ENCODE assay signal across 1 cellular context in the genomic region with DNA sequence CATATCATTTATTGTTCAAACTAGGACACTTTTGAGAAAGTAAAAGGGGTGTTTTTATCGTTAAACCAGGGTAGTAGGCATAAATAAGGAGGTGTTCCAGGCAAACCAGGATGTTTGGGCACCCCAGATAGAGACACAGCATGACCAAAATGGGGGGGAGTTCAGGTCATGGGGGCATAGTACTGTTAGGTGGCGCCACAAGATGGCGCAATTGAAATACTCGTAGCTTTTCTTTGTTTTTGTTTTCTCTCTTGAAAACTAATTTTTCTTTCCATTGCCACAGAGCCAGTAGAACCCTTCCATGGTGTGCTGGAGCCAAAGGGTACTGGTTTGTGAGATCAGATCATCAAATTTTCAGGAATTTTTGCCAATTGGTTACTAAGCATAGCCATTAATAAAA.
TF ChIP-seq lines count a peak whose summit lies in the region.

No MANE protein-coding gene starts in this region.

TF ChIP-seq in GM23338, 12 proteins besides CTCF, POLR2A, EP300 and RAD21 (continued from another document):
- TF ChIP-seq, protein P1, sequence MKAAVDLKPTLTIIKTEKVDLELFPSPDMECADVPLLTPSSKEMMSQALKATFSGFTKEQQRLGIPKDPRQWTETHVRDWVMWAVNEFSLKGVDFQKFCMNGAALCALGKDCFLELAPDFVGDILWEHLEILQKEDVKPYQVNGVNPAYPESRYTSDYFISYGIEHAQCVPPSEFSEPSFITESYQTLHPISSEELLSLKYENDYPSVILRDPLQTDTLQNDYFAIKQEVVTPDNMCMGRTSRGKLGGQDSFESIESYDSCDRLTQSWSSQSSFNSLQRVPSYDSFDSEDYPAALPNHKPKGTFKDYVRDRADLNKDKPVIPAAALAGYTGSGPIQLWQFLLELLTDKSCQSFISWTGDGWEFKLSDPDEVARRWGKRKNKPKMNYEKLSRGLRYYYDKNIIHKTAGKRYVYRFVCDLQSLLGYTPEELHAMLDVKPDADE (IDR thresholded peaks at IDR 0.05) = no peak
- no peak for TF ChIP-seq NANOG (IDR thresholded peaks at IDR 0.05; ENCODE audit: borderline replicate concordance)
- TF ChIP-seq POLR2AphosphoS5 (IDR thresholded peaks at IDR 0.05; ENCODE audit: low read depth) = no peak
- TF ChIP-seq EZH2phosphoT487 (IDR thresholded peaks at IDR 0.05; ENCODE audit: unreplicated experiment) = no peak
